Comparison of ENCODE assay signal across 8 cellular contexts in the genomic region with DNA sequence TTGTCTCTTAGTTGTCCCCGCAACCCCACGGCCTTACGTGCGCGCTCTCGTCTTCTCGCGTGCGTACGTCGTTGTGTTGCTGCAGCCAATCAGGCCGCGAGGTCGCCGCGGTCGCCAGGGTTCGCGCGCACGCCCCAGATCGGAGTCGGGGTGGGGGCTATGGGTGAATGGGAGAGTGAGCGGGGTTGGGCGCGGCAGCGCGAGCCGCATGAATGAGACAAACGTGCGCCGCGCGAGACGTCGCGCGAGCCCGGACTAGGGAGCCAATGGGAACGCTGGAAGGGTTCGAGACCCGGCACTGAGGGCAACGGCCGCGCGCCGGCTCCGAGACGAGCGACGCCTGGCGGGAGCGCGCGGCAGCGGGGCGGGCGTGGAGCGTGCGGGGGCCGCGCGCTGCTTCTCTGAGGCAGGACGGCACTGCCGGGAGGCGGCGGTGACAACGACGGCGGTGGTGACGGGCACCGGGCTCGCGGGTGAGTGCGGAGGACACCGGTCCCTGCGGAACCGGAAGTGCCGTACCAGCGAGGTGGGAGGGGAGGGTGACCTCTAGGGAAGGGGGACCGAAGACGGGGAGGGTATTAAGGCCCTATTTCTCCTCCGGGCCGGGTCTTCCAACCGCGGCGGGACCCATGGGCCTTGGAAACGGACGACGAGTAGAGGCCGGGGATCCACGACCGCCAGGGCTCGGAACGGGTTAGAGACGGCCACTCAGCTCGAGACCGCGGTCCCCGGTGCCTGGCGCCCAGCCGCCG. TPM values are rescaled to one million over a fixed set of nuclear protein-coding genes. Genes with fewer than 3 reads are reported as not detected.
A peak's percentile ranks its signal among the peaks of the same experiment; 100 is the strongest.
DNase-seq lines count a peak whose midpoint lies in the region; ATAC-seq lines count a peak whose summit lies in the region.

A gene with protein sequence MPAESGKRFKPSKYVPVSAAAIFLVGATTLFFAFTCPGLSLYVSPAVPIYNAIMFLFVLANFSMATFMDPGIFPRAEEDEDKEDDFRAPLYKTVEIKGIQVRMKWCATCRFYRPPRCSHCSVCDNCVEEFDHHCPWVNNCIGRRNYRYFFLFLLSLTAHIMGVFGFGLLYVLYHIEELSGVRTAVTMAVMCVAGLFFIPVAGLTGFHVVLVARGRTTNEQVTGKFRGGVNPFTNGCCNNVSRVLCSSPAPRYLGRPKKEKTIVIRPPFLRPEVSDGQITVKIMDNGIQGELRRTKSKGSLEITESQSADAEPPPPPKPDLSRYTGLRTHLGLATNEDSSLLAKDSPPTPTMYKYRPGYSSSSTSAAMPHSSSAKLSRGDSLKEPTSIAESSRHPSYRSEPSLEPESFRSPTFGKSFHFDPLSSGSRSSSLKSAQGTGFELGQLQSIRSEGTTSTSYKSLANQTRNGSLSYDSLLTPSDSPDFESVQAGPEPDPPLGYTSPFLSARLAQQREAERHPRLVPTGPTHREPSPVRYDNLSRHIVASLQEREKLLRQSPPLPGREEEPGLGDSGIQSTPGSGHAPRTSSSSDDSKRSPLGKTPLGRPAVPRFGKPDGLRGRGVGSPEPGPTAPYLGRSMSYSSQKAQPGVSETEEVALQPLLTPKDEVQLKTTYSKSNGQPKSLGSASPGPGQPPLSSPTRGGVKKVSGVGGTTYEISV (plus strand): TSS at position 400 of the 752 bp plus-strand sequence. CDS start 4,977 bp downstream, outside the sequence.

- ATAC-seq in GM19467 (IDR thresholded peaks at IDR 0.05; ENCODE audit: unreplicated experiment): peak; percentile 83

- DNase-seq in CMK (ENCODE audit: low read depth) (peak; percentile 95), HT-29 (ENCODE audit: low spot score) (peak; percentile 99), medulla oblongata (ENCODE audit: extremely low spot score) (peak; percentile 99)
- DNase-seq in NK-92 treated with Interleukin-12 subunit alpha and Interleukin-12 subunit beta, amount 100 ng/mL, for 24 hours (lab: John Stamatoyannopoulos, UW): peak; percentile 97
- DNase-seq in activated CD8-positive, alpha-beta memory T cell treated with anti-CD3 and anti-CD28 coated beads for 24 hours: peak; percentile 98
- DNase-seq in effector CD8-positive, alpha-beta T cell (lab: John Stamatoyannopoulos, UW): peak; percentile 99
- peak; percentile 99 for DNase-seq in stimulated activated CD8-positive, alpha-beta memory T cell treated with anti-CD3 and anti-CD28 coated beads, Interleukin-12 subunit alpha, Interleukin-12 subunit beta, amount 100 ng/mL, for 1 hour (ENCODE audit: low read depth)

RNA-seq across cellular contexts. Expression of the gene that starts here (rescaled TPM):
- 63.0 and 65.9 TPM in 2 replicates for total RNA-seq in HT-29 (2014; rRNA removed; shearing (Covaris generic))

Comparison
In these comparisons a context has a peak if more than half of its experiments do, and no peak if none do; other contexts are left out.
1. Peak in every context shown above with its lines: DNase-seq and ATAC-seq.